ENCODE assay signal across 8 cellular contexts in the genomic region with DNA sequence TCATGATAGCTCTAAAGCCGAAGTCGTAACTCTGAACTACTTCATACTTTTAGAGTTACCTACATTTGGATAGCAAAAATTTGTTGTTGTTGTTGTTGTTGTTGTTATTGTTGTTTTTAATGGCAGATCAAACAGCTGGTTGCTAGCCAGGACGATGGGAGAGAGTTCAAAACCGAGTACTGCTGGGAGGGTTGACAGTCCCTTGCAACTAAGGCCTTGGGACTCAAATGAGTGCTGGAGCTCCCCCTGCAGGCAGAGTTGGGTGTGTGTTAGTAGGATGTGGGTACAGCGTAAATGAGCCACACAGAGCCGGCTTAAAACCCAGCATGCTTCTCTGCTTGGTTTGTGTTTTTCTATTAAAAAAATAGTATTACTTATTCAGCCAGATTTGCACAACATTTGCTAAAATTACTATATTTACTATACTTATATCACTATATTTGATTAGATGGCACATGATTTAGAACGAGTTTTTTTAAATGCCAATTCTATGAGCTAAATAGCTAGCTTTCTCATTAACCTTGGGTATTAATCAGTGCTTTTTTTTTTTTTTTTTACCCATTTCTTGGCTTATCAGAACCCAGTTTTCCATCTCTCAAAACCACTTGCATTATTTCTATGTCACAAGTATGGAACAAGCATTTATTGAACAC.
DNase-seq lines count a peak whose midpoint lies in the region; ATAC-seq lines count a peak whose summit lies in the region.

No MANE protein-coding gene starts in this region.

- DNase-seq in Ammon's horn (ENCODE audit: low spot score) (peak; percentile 93), NCI-H446 treated with DMSO at 0.1 percent for 48 hours (lab: John Stamatoyannopoulos, UW) (peak; percentile 68), cerebellum (ENCODE audit: low spot score) (peak; percentile 77), left colon (peak; percentile 78 to 93)
- DNase-seq in activated CD4-positive, CD25-positive, alpha-beta regulatory T cell treated with anti-CD3 and anti-CD28 coated beads, Interleukin-2, amount 50 U/mL, for 72 hours = peak; percentile 79
- DNase-seq in stimulated activated CD4-positive, alpha-beta T cell treated with anti-CD3 and anti-CD28 coated beads, Interleukin-4, amount 100 ng/mL, for 4 hours = peak; percentile 72 to 79

- intact Hi-C loops in left colon (cut with DNase I, micrococcal nuclease) = loop anchor here in 1 of 2 donors (2.0 to 10.0 kb wide), 2 partner anchors 304 to 448 kb away; a partner anchor contains a TSS

- ATAC-seq in GM19035 (IDR thresholded peaks at IDR 0.05; ENCODE audit: unreplicated experiment) (peak; percentile 88), HG03432 (IDR thresholded peaks at IDR 0.05; ENCODE audit: unreplicated experiment) (peak; percentile 93), left colon (peak; percentile 99)

Comparison
In these comparisons a context has a peak if more than half of its experiments do, and no peak if none do; other contexts are left out.
1. Peak in every context shown above with its lines: DNase-seq and ATAC-seq.